Comparison of ENCODE assay signal across 8 cellular contexts in the genomic region with DNA sequence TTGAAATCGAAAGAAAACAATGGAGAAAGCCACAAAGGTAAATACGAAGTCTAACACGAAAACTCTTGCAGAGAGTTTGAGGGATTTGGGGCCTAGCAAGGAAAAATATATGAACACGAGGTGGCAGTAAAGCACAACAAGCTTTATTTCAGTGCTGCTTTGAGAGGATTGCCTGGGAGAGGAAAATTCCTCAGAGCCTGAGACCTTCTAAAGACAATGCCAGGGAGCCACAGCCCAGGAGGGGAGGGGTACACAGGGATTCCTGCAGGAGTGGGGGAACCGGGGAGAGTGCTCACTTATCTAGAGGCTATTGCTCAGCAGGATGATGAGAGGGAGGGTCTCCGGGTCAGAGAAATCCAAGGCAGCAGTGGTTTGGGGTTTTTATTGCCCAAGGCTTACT.
DNase-seq lines count a peak whose midpoint lies in the region; ATAC-seq and TF ChIP-seq lines count a peak whose summit lies in the region.

No MANE protein-coding gene starts in this region.

- DNase-seq in DMS153 treated with DMSO at 0.1 percent for 48 hours (lab: John Stamatoyannopoulos, UW; ENCODE audit: unreplicated experiment) = peak; percentile 91
- peak; percentile 66 for DNase-seq in RKO (ENCODE audit: low spot score)
- peak; percentile 32 for DNase-seq in globus pallidus (ENCODE audit: low spot score)
- DNase-seq in testis = peak; percentile 34
- DNase-seq in T-cell = no peak
- no peak for DNase-seq in CD4-positive, alpha-beta T cell

- CTCF ChIA-PET in T-cell (lab: Charles Lee) = no interaction called here
- CTCF ChIA-PET in CD4-positive, alpha-beta T cell (lab: Charles Lee) = no interaction called here

- ATAC-seq in GM21737 (IDR thresholded peaks at IDR 0.05; ENCODE audit: unreplicated experiment) (no peak), T-cell (replicated peaks in 1 of 4) (no peak)
- ATAC-seq in CD4-positive, alpha-beta T cell (ENCODE audit: poor library complexity) = no peak

- intact Hi-C loops in testis (cut with DNase I; ENCODE audit: low total_unique reads) = no loop called here
- intact Hi-C loops in CD4-positive, alpha-beta T cell (cut with DNase I, micrococcal nuclease) = no loop called here

- TF ChIP-seq POLR2A in testis (IDR thresholded peaks at IDR 0.05) = no peak

- TF ChIP-seq EP300 in Ishikawa (IDR thresholded peaks at IDR 0.05; ENCODE audit: borderline replicate concordance) = no peak

- no peak overlapping the region for H3K27ac ChIP-seq in testis
- no peak overlapping the region for H3K27ac ChIP-seq in CD4-positive, alpha-beta T cell (ENCODE audit: low read depth, low read length)

- H3K9me3 Mint-ChIP-seq in T-cell = no peaks in the 10 kb centered on the region
- H3K9me3 Mint-ChIP-seq in CD4-positive, alpha-beta T cell = no peaks in the 10 kb centered on the region

- H3K36me3 Mint-ChIP-seq in T-cell = no peaks in the 10 kb centered on the region
- no peaks in the 10 kb centered on the region for H3K36me3 Mint-ChIP-seq in CD4-positive, alpha-beta T cell (ENCODE audit: low read depth)

- no peak overlapping the region for H3K4me3 Mint-ChIP-seq in T-cell
- no peak overlapping the region for H3K4me3 Mint-ChIP-seq in CD4-positive, alpha-beta T cell

- H3K27me3 Mint-ChIP-seq in T-cell = peaks cover 0 to 4% of the 10 kb centered on the region in 2 donors
- H3K27me3 Mint-ChIP-seq in CD4-positive, alpha-beta T cell = peaks cover 7% of the 10 kb centered on the region

- H3K9me3 ChIP-seq in testis = no peaks in the 10 kb centered on the region
- H3K9me3 ChIP-seq in CD4-positive, alpha-beta T cell (ENCODE audit: control insufficient read depth, low read length) = no peaks in the 10 kb centered on the region

- no peaks in the 10 kb centered on the region for H3K4me1 Mint-ChIP-seq in T-cell
- no peaks in the 10 kb centered on the region for H3K4me1 Mint-ChIP-seq in CD4-positive, alpha-beta T cell (ENCODE audit: low read depth)

- H3K27ac Mint-ChIP-seq in T-cell = no peak overlapping the region
- H3K27ac Mint-ChIP-seq in CD4-positive, alpha-beta T cell = no peak overlapping the region

- H3K27me3 ChIP-seq in testis = no peaks in the 10 kb centered on the region
- no peaks in the 10 kb centered on the region for H3K27me3 ChIP-seq in CD4-positive, alpha-beta T cell (ENCODE audit: control insufficient read depth, insufficient read depth, low read length)

- H3K36me3 ChIP-seq in testis (ENCODE audit: low read depth, missing control alignments) = no peaks in the 10 kb centered on the region

- no peaks in the 10 kb centered on the region for H3K4me1 ChIP-seq in testis

- POLR2A ChIA-PET in T-cell (lab: Charles Lee) = no interaction called here
- POLR2A ChIA-PET in CD4-positive, alpha-beta T cell (lab: Charles Lee) = no interaction called here

- H3K4me3 ChIP-seq in testis = no peak overlapping the region

- peak in 2 of 3 experiments; percentile 38 to 52 for TF ChIP-seq CTCF in testis (IDR thresholded peaks at IDR 0.05)
- TF ChIP-seq CTCF in CD4-positive, alpha-beta T cell (IDR thresholded peaks at IDR 0.05) = no peak

- 25 to 34% methylated on average over 6 of the region's 6 CpGs for WGBS in testis, 2 donors

- TF ChIP-seq RAD21 in Ishikawa (IDR thresholded peaks at IDR 0.05; ENCODE audit: low read depth) = peak; percentile 38; the same call in 1 of the 2 replicates

TF ChIP-seq in Ishikawa, 13 proteins besides CTCF, POLR2A, EP300 and RAD21:
- TF ChIP-seq ZBTB7A (IDR thresholded peaks at IDR 0.05; ENCODE audit: low read depth) (no peak), TAF1 (IDR thresholded peaks at IDR 0.05; ENCODE audit: low read depth) (no peak), CEBPB (IDR thresholded peaks at IDR 0.05) (no peak), CREB1 (IDR thresholded peaks at IDR 0.05; ENCODE audit: low read depth) (no peak), YY1 (IDR thresholded peaks at IDR 0.05; ENCODE audit: low read depth) (no peak), FOXM1 (IDR thresholded peaks at IDR 0.05; ENCODE audit: borderline replicate concordance, low read depth) (no peak), TEAD4 (IDR thresholded peaks at IDR 0.05) (no peak), TCF12 (IDR thresholded peaks at IDR 0.05; ENCODE audit: low read depth) (no peak), EGR1 (IDR thresholded peaks at IDR 0.05) (no peak)
- TF ChIP-seq, protein P1, sequence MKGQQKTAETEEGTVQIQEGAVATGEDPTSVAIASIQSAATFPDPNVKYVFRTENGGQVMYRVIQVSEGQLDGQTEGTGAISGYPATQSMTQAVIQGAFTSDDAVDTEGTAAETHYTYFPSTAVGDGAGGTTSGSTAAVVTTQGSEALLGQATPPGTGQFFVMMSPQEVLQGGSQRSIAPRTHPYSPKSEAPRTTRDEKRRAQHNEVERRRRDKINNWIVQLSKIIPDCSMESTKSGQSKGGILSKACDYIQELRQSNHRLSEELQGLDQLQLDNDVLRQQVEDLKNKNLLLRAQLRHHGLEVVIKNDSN (IDR thresholded peaks at IDR 0.05) = no peak

Comparison
In these comparisons a context has a peak if more than half of its experiments do, and no peak if none do; other contexts are left out.
1. DNase-seq: peak in DMS153 treated with DMSO at 0.1 percent for 48 hours (single experiment), RKO (single experiment), globus pallidus (single experiment) and testis (single experiment); none in T-cell (0 of 34) and CD4-positive, alpha-beta T cell (0 of 10).